Comparison of ENCODE assay signal across 1 cellular context in the genomic region with DNA sequence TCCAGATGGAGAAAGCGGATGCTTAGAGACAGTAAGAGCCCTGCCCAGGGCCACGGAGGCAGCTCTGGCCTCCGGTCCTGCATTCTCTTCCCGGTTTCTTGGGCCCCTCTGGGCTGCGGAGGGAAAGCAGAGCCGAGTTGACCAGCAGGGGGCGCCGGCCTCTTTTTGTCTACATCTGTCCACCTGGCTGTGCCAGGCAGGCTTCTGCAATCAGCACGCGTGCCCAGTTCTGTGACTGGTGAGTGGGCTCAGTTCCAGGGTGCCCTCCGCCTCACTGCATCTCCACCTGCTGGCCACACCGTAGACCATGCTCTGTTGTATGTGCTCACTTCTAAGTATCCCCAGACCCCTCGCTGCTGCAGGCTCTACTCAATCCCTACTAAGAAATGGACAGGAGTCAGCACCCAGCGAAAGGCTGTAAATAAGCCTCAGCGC.
TF ChIP-seq lines count a peak whose summit lies in the region.

No MANE protein-coding gene starts in this region.

TF ChIP-seq in IMR-90, 13 proteins besides CTCF, POLR2A, EP300 and RAD21:
- TF ChIP-seq CEBPB (IDR thresholded peaks at IDR 0.05; ENCODE audit: low read depth, low read length) (peak; percentile 36; the same call in 1 of the 2 replicates), USF2 (IDR thresholded peaks at IDR 0.05; ENCODE audit: low read depth, low read length) (no peak), RCOR1 (IDR thresholded peaks at IDR 0.05; ENCODE audit: insufficient replicate concordance, low read length) (no peak), CHD1 (IDR thresholded peaks at IDR 0.05; ENCODE audit: low read depth, low read length) (no peak), SMC3 (IDR thresholded peaks at IDR 0.05; ENCODE audit: low read depth, low read length) (peak; percentile 89), FOS (IDR thresholded peaks at IDR 0.05; ENCODE audit: low read depth, low read length) (no peak), BHLHE40 (IDR thresholded peaks at IDR 0.05; ENCODE audit: low read depth, low read length) (peak; percentile 62)
